In genomic region chr12:4292266-4293063, GRCh38 we compare ENCODE assay signal across 12 cellular contexts. TPM values are rescaled to one million over a fixed set of nuclear protein-coding genes. Genes with fewer than 3 reads are reported as not detected.
A peak's percentile ranks its signal among the peaks of the same experiment; 100 is the strongest.
DNase-seq lines count a peak whose midpoint lies in the region; ATAC-seq and TF ChIP-seq lines count a peak whose summit lies in the region.
"Had no signal": no experiment of that assay in that cellular context is flagged by ENCODE, and none has a peak within 500 bp of the region (broad histone marks: within the 10 kb centered on the region; RNA-seq: fewer than 3 reads in every experiment).

No MANE protein-coding gene starts in this region.

- H3K9me3 Mint-ChIP-seq in activated naive CD4-positive, alpha-beta T cell treated with anti-CD3 and anti-CD28 coated beads, Interleukin-2, amount 50 U/mL, for 24 hours, result no peaks in the 10 kb centered on the region
- no peaks in the 10 kb centered on the region for H3K9me3 Mint-ChIP-seq in activated CD8-positive, alpha-beta memory T cell treated with anti-CD3 and anti-CD28 coated beads, Interleukin-2, amount 10 ng/mL, durations not matched to agents 7 days and 5 days (ENCODE audit: low read depth)
- H3K9me3 Mint-ChIP-seq in stimulated activated naive CD8-positive, alpha-beta T cell treated with anti-CD3 and anti-CD28 coated beads, Interleukin-15, amount 100 ng/mL, for 72 hours, result no peaks in the 10 kb centered on the region

- no peak for ATAC-seq in activated CD8-positive, alpha-beta memory T cell treated with anti-CD3 and anti-CD28 coated beads, Interleukin-2, amount 10 ng/mL, durations not matched to agents 7 days and 5 days
- no peak for ATAC-seq in stimulated activated naive CD8-positive, alpha-beta T cell treated with anti-CD3 and anti-CD28 coated beads, Interleukin-15, amount 100 ng/mL, for 72 hours
- no peak for ATAC-seq in left colon
- ATAC-seq in HG03280 (IDR thresholded peaks at IDR 0.05; ENCODE audit: unreplicated experiment), result no peak

- WGBS in hepatocyte (ENCODE audit: low lambda C conversion rate, missing lambda C conversion rate), result 84% methylated on average over 17 of the region's 17 CpGs

- H3K9me2 ChIP-seq in hepatocyte (replicated peaks; ENCODE audit: insufficient read depth), result no peaks in the 10 kb centered on the region

- H3K36me3 ChIP-seq in hepatocyte (replicated peaks; ENCODE audit: insufficient read depth, low read depth), result no peaks in the 10 kb centered on the region
- H3K36me3 ChIP-seq: prostate gland had no signal

- TF ChIP-seq CTCF in hepatocyte (IDR thresholded peaks at IDR 0.05; ENCODE audit: poor library complexity), result no peak

- H3K36me3 Mint-ChIP-seq in activated naive CD4-positive, alpha-beta T cell treated with anti-CD3 and anti-CD28 coated beads, Interleukin-2, amount 50 U/mL, for 24 hours, result peaks cover 29% of the 10 kb centered on the region
- peaks cover 88% of the 10 kb centered on the region for H3K36me3 Mint-ChIP-seq in activated CD8-positive, alpha-beta memory T cell treated with anti-CD3 and anti-CD28 coated beads, Interleukin-2, amount 10 ng/mL, durations not matched to agents 7 days and 5 days

- H3K4me1 Mint-ChIP-seq in activated naive CD4-positive, alpha-beta T cell treated with anti-CD3 and anti-CD28 coated beads, Interleukin-2, amount 50 U/mL, for 24 hours, result peaks cover 81% of the 10 kb centered on the region
- H3K4me1 Mint-ChIP-seq in activated CD8-positive, alpha-beta memory T cell treated with anti-CD3 and anti-CD28 coated beads, Interleukin-2, amount 10 ng/mL, durations not matched to agents 7 days and 5 days, result peaks cover 82% of the 10 kb centered on the region
- peaks cover 93% of the 10 kb centered on the region for H3K4me1 Mint-ChIP-seq in stimulated activated naive CD8-positive, alpha-beta T cell treated with anti-CD3 and anti-CD28 coated beads, Interleukin-15, amount 100 ng/mL, for 72 hours

- no peak overlapping the region for H3K4me2 ChIP-seq in hepatocyte

- no peaks in the 10 kb centered on the region for H3K9me3 ChIP-seq in hepatocyte (ENCODE audit: low read depth)
- H3K9me3 ChIP-seq: prostate gland had no signal

- no peaks in the 10 kb centered on the region for H3K4me1 ChIP-seq in hepatocyte (ENCODE audit: insufficient read depth)
- H3K4me1 ChIP-seq: prostate gland had no signal

- H3K27ac ChIP-seq in hepatocyte, result peak overlapping the region; percentile 35
- H3K27ac ChIP-seq: prostate gland had no signal

- no peaks in the 10 kb centered on the region for H3K27me3 ChIP-seq in hepatocyte

- H2AFZ ChIP-seq in hepatocyte, result no peak overlapping the region

- H3K4me3 ChIP-seq in hepatocyte, result no peak overlapping the region
- H3K4me3 ChIP-seq: prostate gland had no signal

- H3K79me2 ChIP-seq in hepatocyte, result peaks cover 82% of the 10 kb centered on the region

- CTCF ChIA-PET in activated CD8-positive, alpha-beta memory T cell treated with anti-CD3 and anti-CD28 coated beads, Interleukin-2, amount 10 ng/mL, durations not matched to agents 7 days and 5 days (lab: Charles Lee), result interaction anchor here (0.7 to 4.9 kb wide), 4 partner anchors 11 to 407 kb away, joined by 3 to 27 read pairs (median 6); no protein-coding TSS in a partner anchor

- H3K4me3 Mint-ChIP-seq in activated naive CD4-positive, alpha-beta T cell treated with anti-CD3 and anti-CD28 coated beads, Interleukin-2, amount 50 U/mL, for 24 hours, result peak overlapping the region; percentile 65
- H3K4me3 Mint-ChIP-seq in activated CD8-positive, alpha-beta memory T cell treated with anti-CD3 and anti-CD28 coated beads, Interleukin-2, amount 10 ng/mL, durations not matched to agents 7 days and 5 days, result no peak overlapping the region
- H3K4me3 Mint-ChIP-seq in stimulated activated naive CD8-positive, alpha-beta T cell treated with anti-CD3 and anti-CD28 coated beads, Interleukin-15, amount 100 ng/mL, for 72 hours, result peak overlapping the region; percentile 63 to 80

- no peak for DNase-seq in activated naive CD4-positive, alpha-beta T cell treated with anti-CD3 and anti-CD28 coated beads, Interleukin-2, amount 50 U/mL, for 16 hours
- DNase-seq in activated CD8-positive, alpha-beta memory T cell treated with anti-CD3 and anti-CD28 coated beads, Interleukin-2, amount 10 ng/mL, durations not matched to agents 7 days and 5 days, result no peak
- DNase-seq in hepatocyte (ENCODE audit: low spot score) (no peak), left colon (no peak), activated gamma-delta T cell treated with Interleukin-2 at 50 U/mL for 16 hours (no peak)
- DNase-seq in stimulated activated naive CD8-positive, alpha-beta T cell treated with anti-CD3 and anti-CD28 coated beads, Interleukin-15, amount 100 ng/mL, for 72 hours, result no peak
- DNase-seq: DMS53, mesenchymal stem cell, NCI-H748 treated with DMSO at 0.1 percent for 48 hours had no signal

- intact Hi-C loops in left colon (cut with DNase I, micrococcal nuclease), result no loop called here

- H4K20me1 ChIP-seq in hepatocyte (ENCODE audit: insufficient read depth, poor library complexity, severe bottlenecking), result peaks cover 98% of the 10 kb centered on the region

- H3K27me3 Mint-ChIP-seq in activated naive CD4-positive, alpha-beta T cell treated with anti-CD3 and anti-CD28 coated beads, Interleukin-2, amount 50 U/mL, for 24 hours, result no peaks in the 10 kb centered on the region
- no peaks in the 10 kb centered on the region for H3K27me3 Mint-ChIP-seq in activated CD8-positive, alpha-beta memory T cell treated with anti-CD3 and anti-CD28 coated beads, Interleukin-2, amount 10 ng/mL, durations not matched to agents 7 days and 5 days
- no peaks in the 10 kb centered on the region for H3K27me3 Mint-ChIP-seq in stimulated activated naive CD8-positive, alpha-beta T cell treated with anti-CD3 and anti-CD28 coated beads, Interleukin-15, amount 100 ng/mL, for 72 hours

- H3K27ac Mint-ChIP-seq in activated naive CD4-positive, alpha-beta T cell treated with anti-CD3 and anti-CD28 coated beads, Interleukin-2, amount 50 U/mL, for 24 hours, result peak overlapping the region; percentile 74
- peak overlapping the region; percentile 88 for H3K27ac Mint-ChIP-seq in activated CD8-positive, alpha-beta memory T cell treated with anti-CD3 and anti-CD28 coated beads, Interleukin-2, amount 10 ng/mL, durations not matched to agents 7 days and 5 days
- peak overlapping the region; percentile 49 to 84 for H3K27ac Mint-ChIP-seq in stimulated activated naive CD8-positive, alpha-beta T cell treated with anti-CD3 and anti-CD28 coated beads, Interleukin-15, amount 100 ng/mL, for 72 hours

RNA-seq across cellular contexts. Expression of gene CCND2, which starts 18.9 kb away (rescaled TPM):
- 100 to 1,000 TPM; 492 to 862 TPM for total RNA-seq in activated CD8-positive, alpha-beta memory T cell treated with anti-CD3 and anti-CD28 coated beads, Interleukin-2, amount 10 ng/mL, durations not matched to agents 7 days and 5 days
- 232 and 250 TPM in 2 replicates for total RNA-seq in hepatocyte
- polyA plus RNA-seq in hepatocyte, result 131 and 157 TPM in 2 replicates
- total RNA-seq in left colon, result 100 to 1,000 TPM in 1 of 2 donors, 10 to 100 TPM in 1; 97.7 to 106 TPM

RNA-seq across cellular contexts. Expression of gene TIGAR, which starts 28.5 kb away (rescaled TPM):
- 10 to 100 TPM in 1 of 2 experiments, 1 to 10 TPM in 1; 7.6 to 18.1 TPM for total RNA-seq in activated CD8-positive, alpha-beta memory T cell treated with anti-CD3 and anti-CD28 coated beads, Interleukin-2, amount 10 ng/mL, durations not matched to agents 7 days and 5 days
- total RNA-seq in hepatocyte, result 6.9 and 7.9 TPM in 2 replicates
- 9.8 and 12.3 TPM in 2 replicates for polyA plus RNA-seq in hepatocyte
- 10 to 100 TPM; 13.0 to 14.4 TPM for total RNA-seq in left colon
